6 cellular contexts compared by ENCODE assay signal in the genomic region with DNA sequence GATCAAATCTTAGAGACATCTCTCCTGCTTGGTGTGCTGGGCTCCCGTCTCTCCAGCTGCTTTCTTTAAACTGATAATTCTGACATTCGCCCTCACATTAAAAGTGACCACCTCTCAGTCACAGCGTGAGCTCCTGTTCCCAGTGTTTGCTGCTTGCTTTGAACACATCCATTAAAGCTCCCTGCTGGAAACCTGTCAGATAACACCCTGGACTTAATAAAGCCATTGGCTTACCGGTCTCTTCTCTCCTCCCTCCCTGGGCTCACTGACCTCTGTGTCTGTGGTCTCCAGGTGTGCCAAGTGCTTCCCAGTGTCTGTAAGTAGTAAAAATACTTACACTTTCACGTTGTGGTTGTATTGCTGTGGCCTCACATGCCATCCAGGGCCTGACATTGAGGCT. TPM values are rescaled to one million over a fixed set of nuclear protein-coding genes. Genes with fewer than 3 reads are reported as not detected.
"Had no signal": no experiment of that assay in that cellular context is flagged by ENCODE, and none has a peak within 500 bp of the region (broad histone marks: within the 10 kb centered on the region; RNA-seq: fewer than 3 reads in every experiment).

No MANE protein-coding gene starts in this region.

RNA-seq across cellular contexts. Expression of a gene that starts 2.5 kb away (rescaled TPM):
- total RNA-seq: PC-3, Peyer's patch, Right ventricle myocardium superior had no signal

RNA-seq across cellular contexts. Expression of a gene that starts 35.7 kb away (rescaled TPM):
- total RNA-seq: LHCN-M2, PC-3, Peyer's patch, Right ventricle myocardium superior, SJSA1 had no signal
- polyA plus RNA-seq: SK-N-SH had no signal

RNA-seq across cellular contexts. Expression of a gene that starts 55.0 kb away (rescaled TPM):
- total RNA-seq: LHCN-M2, PC-3, Peyer's patch, Right ventricle myocardium superior, SJSA1 had no signal
